ENCODE assay signal across 1 cellular context in genomic region chr9:75438716-75439115, GRCh38.
TF ChIP-seq lines count a peak whose summit lies in the region.

No MANE protein-coding gene starts in this region.

TF ChIP-seq in GM12878, 131 proteins besides CTCF, POLR2A, EP300 and RAD21 (continued from another document and continues in another):
- no peak for TF ChIP-seq PRDM15 (CRISPR knock-in tag; IDR thresholded peaks at IDR 0.05)
- TF ChIP-seq ZNF592 (IDR thresholded peaks at IDR 0.05): no peak
- no peak for TF ChIP-seq ZZZ3 (IDR thresholded peaks at IDR 0.05; ENCODE audit: control insufficient read depth, insufficient read length, low read depth)
- TF ChIP-seq MXI1 (IDR thresholded peaks at IDR 0.05; ENCODE audit: low read depth, low read length): no peak
- TF ChIP-seq CHD4 (IDR thresholded peaks at IDR 0.05): no peak
- TF ChIP-seq PBX3 (IDR thresholded peaks at IDR 0.05; ENCODE audit: insufficient replicate concordance, low read depth, low read length): no peak
- peak; percentile 44; the same call in 1 of the 2 replicates for TF ChIP-seq PAX5 (IDR thresholded peaks at IDR 0.05; ENCODE audit: borderline replicate concordance, low read depth, low read length)
- no peak for TF ChIP-seq ZNF384 (IDR thresholded peaks at IDR 0.05; ENCODE audit: borderline replicate concordance, low read depth, low read length)
- TF ChIP-seq ZNF622 (IDR thresholded peaks at IDR 0.05): no peak
- no peak for TF ChIP-seq RBBP5 (conservative IDR thresholded peaks at IDR 0.05)
- no peak for TF ChIP-seq NFXL1 (IDR thresholded peaks at IDR 0.05; ENCODE audit: borderline replicate concordance)
- TF ChIP-seq DPF2 (IDR thresholded peaks at IDR 0.05): no peak
- no peak for TF ChIP-seq TCF7 (IDR thresholded peaks at IDR 0.05; ENCODE audit: borderline replicate concordance)
- TF ChIP-seq MAX (IDR thresholded peaks at IDR 0.05; ENCODE audit: low read depth, low read length): no peak
- no peak for TF ChIP-seq POU2F2 (IDR thresholded peaks at IDR 0.05; ENCODE audit: borderline replicate concordance, low read depth, low read length)
- TF ChIP-seq ATF2 (IDR thresholded peaks at IDR 0.05; ENCODE audit: low read length): 0 out of 2 replicates have a peak, but pooled peaks have one; percentile 24
- no peak for TF ChIP-seq E4F1 (IDR thresholded peaks at IDR 0.05; ENCODE audit: borderline replicate concordance, partially characterized antibody)
- peak; percentile 59 for TF ChIP-seq MTA2 (IDR thresholded peaks at IDR 0.05; ENCODE audit: low read depth)
- TF ChIP-seq ATF7 (IDR thresholded peaks at IDR 0.05; ENCODE audit: low read depth): no peak
- no peak for TF ChIP-seq STAT3 (IDR thresholded peaks at IDR 0.05; ENCODE audit: low read depth, low read length)
- TF ChIP-seq NFIC (IDR thresholded peaks at IDR 0.05; ENCODE audit: low read depth, low read length): peak; percentile 50
- no peak for TF ChIP-seq MYB (IDR thresholded peaks at IDR 0.05; ENCODE audit: borderline replicate concordance, low read depth, low read length)
- TF ChIP-seq RELB (IDR thresholded peaks at IDR 0.05; ENCODE audit: low read depth): 0 out of 2 replicates have a peak, but pooled peaks have one; percentile 38
- no peak for TF ChIP-seq CHD1 (IDR thresholded peaks at IDR 0.05; ENCODE audit: low read depth, low read length)
- no peak for TF ChIP-seq E2F8 (IDR thresholded peaks at IDR 0.05; ENCODE audit: low read depth, partially characterized antibody)
- TF ChIP-seq HDAC6 (IDR thresholded peaks at IDR 0.05; ENCODE audit: unreplicated experiment): no peak
- no peak for TF ChIP-seq BCL11A (IDR thresholded peaks at IDR 0.05; ENCODE audit: low read depth, low read length)
- no peak for TF ChIP-seq LARP7 (IDR thresholded peaks at IDR 0.05)
- peak; percentile 84 for TF ChIP-seq RUNX3 (IDR thresholded peaks at IDR 0.05; ENCODE audit: low read length)
- TF ChIP-seq MEF2A (IDR thresholded peaks at IDR 0.05; ENCODE audit: insufficient read depth, low read depth, low read length): 0 out of 2 replicates have a peak, but pooled peaks have one; percentile 21
- no peak for TF ChIP-seq SRF (IDR thresholded peaks at IDR 0.05; ENCODE audit: low read depth in 2 of 2, low read length in 2 of 2)
- peak; percentile 22 to 33; a peak in 1 of 4 replicates for TF ChIP-seq IKZF2 (IDR thresholded peaks at IDR 0.05)
- no peak for TF ChIP-seq CBX3 (IDR thresholded peaks at IDR 0.05; ENCODE audit: borderline replicate concordance, low read depth)
- no peak for TF ChIP-seq CHD2 (IDR thresholded peaks at IDR 0.05; ENCODE audit: borderline replicate concordance, low read depth, low read length)
- no peak for TF ChIP-seq POLR2AphosphoS2 (IDR thresholded peaks at IDR 0.05; ENCODE audit: low read depth, low read length)
- TF ChIP-seq ZNF207 (IDR thresholded peaks at IDR 0.05; ENCODE audit: borderline replicate concordance): no peak
- no peak for TF ChIP-seq ESRRA (IDR thresholded peaks at IDR 0.05; ENCODE audit: low read length)
- TF ChIP-seq NR2C2 (IDR thresholded peaks at IDR 0.05; ENCODE audit: borderline replicate concordance, control insufficient read depth, insufficient read length, low read depth): no peak
- TF ChIP-seq KDM1A (IDR thresholded peaks at IDR 0.05; ENCODE audit: borderline replicate concordance): no peak
- TF ChIP-seq MYC (IDR thresholded peaks at IDR 0.05; ENCODE audit: insufficient read depth, insufficient read length, insufficient replicate concordance, low read length, severe bottlenecking): no peak
- TF ChIP-seq NBN (IDR thresholded peaks at IDR 0.05): peak; percentile 47; the same call in 1 of the 2 replicates
- no peak for TF ChIP-seq NFYA (IDR thresholded peaks at IDR 0.05; ENCODE audit: borderline replicate concordance, low read depth, low read length)
